2 cellular contexts compared by ENCODE assay signal in genomic region chr12:48010366-48010970, GRCh38.
TF ChIP-seq lines count a peak whose summit lies in the region.

No MANE protein-coding gene starts in this region.

TF ChIP-seq in A549, 52 proteins besides CTCF, POLR2A, EP300 and RAD21 (continued from another document):
- TF ChIP-seq ZNF302 (CRISPR knock-in tag; IDR thresholded peaks at IDR 0.05) (no peak), KDM1A (IDR thresholded peaks at IDR 0.05; ENCODE audit: low read depth) (no peak), FOSB (CRISPR knock-in tag; IDR thresholded peaks at IDR 0.05) (no peak), ATOH8 (CRISPR knock-in tag; IDR thresholded peaks at IDR 0.05; ENCODE audit: low read depth) (no peak), SREBF2 (IDR thresholded peaks at IDR 0.05) (no peak), CHD2 (IDR thresholded peaks at IDR 0.05; ENCODE audit: low read length, partially characterized antibody) (no peak), ZFP36 (IDR thresholded peaks at IDR 0.05; ENCODE audit: borderline replicate concordance, partially characterized antibody) (no peak), MYC (IDR thresholded peaks at IDR 0.05; ENCODE audit: borderline replicate concordance, low read length) (no peak), KDM5A (IDR thresholded peaks at IDR 0.05) (no peak), HMGXB4 (CRISPR knock-in tag; IDR thresholded peaks at IDR 0.05; ENCODE audit: borderline replicate concordance) (no peak), MAFK (IDR thresholded peaks at IDR 0.05; ENCODE audit: partially characterized antibody) (no peak), TP53 (CRISPR knock-in tag; IDR thresholded peaks at IDR 0.05) (no peak), USF2 (IDR thresholded peaks at IDR 0.05) (no peak), FOXS1 (CRISPR knock-in tag; IDR thresholded peaks at IDR 0.05) (no peak), MAX (IDR thresholded peaks at IDR 0.05) (no peak)
TF ChIP-seq in A549: peak in this region for 0.

TF ChIP-seq in GM23338, 12 proteins besides CTCF, POLR2A, EP300 and RAD21 (continued from another document):
- TF ChIP-seq REST (IDR thresholded peaks at IDR 0.05; ENCODE audit: unreplicated experiment), result no peak
- no peak for TF ChIP-seq ETS1 (IDR thresholded peaks at IDR 0.05)
- no peak for TF ChIP-seq POLR2AphosphoS5 (IDR thresholded peaks at IDR 0.05; ENCODE audit: low read depth)
